ENCODE assay signal across 27 cellular contexts in genomic region chr13:100645382-100645781, GRCh38. TPM values are rescaled to one million over a fixed set of nuclear protein-coding genes. Genes with fewer than 3 reads are reported as not detected.
DNase-seq lines count a peak whose midpoint lies in the region; ATAC-seq and TF ChIP-seq lines count a peak whose summit lies in the region.
"Had no signal": no experiment of that assay in that cellular context is flagged by ENCODE, and none has a peak within 500 bp of the region (broad histone marks: within the 10 kb centered on the region; RNA-seq: fewer than 3 reads in every experiment).

No MANE protein-coding gene starts in this region.

- H3K27ac ChIP-seq in dorsolateral prefrontal cortex = peak overlapping the region in 39 of 59 donors; percentile 25 to 100 (median 81)
- no peak overlapping the region for H3K27ac ChIP-seq in PC-3 (ENCODE audit: low read length)
- H3K27ac ChIP-seq: hepatocyte, left ventricle myocardium inferior, sigmoid colon, suprapubic skin, uterus had no signal

- BruUV-seq in PC-3 (replicated peaks; lab: Mats Ljungman, UMichigan) = no TSS peak

- no peaks in the 10 kb centered on the region for H4K20me1 ChIP-seq in PC-3 (ENCODE audit: low read length)

- no peaks in the 10 kb centered on the region for H3K79me2 ChIP-seq in PC-3 (ENCODE audit: low read length)
- H3K79me2 ChIP-seq: hepatocyte had no signal

- H3K27me3 ChIP-seq in dorsolateral prefrontal cortex = no peaks in the 10 kb centered on the region
- H3K27me3 ChIP-seq in PC-3 (ENCODE audit: low read length) = no peaks in the 10 kb centered on the region
- H3K27me3 ChIP-seq: BE2C, hepatocyte, sigmoid colon, suprapubic skin, uterus had no signal

- intact Hi-C loops in dorsolateral prefrontal cortex (cut with DNase I) (loop anchor here in 1 of 2 donors (5.0 kb wide), 1 partner anchor 77 kb away; no protein-coding TSS in a partner anchor), PC-3 (cut with micrococcal nuclease) (loop anchor here (5.0 kb wide), 1 partner anchor 457 kb away; no protein-coding TSS in a partner anchor)

- no peak overlapping the region for H3K4me2 ChIP-seq in PC-3 (ENCODE audit: low read length)
- H3K4me2 ChIP-seq: hepatocyte had no signal

- no peaks in the 10 kb centered on the region for H3F3A ChIP-seq in PC-3 (ENCODE audit: low read length, unreplicated experiment)

- DNase-seq in COLO668 (lab: John Stamatoyannopoulos, UW; ENCODE audit: unreplicated experiment) (peak; percentile 96), NCI-H1105 treated with DMSO at 0.1 percent for 48 hours (lab: John Stamatoyannopoulos, UW) (peak; percentile 78), NCI-H2107 treated with DMSO at 0.1 percent for 48 hours (lab: John Stamatoyannopoulos, UW; ENCODE audit: unreplicated experiment) (peak; percentile 90), dorsolateral prefrontal cortex (no peak), PC-3 (no peak), midbrain (lab: John Stamatoyannopoulos, UW) (no peak), HEK293T (ENCODE audit: extremely low spot score) (no peak)
- DNase-seq: activated CD4-positive, CD25-positive, alpha-beta regulatory T cell; activated CD8-positive, alpha-beta T cell treated with anti-CD3 and anti-CD28 coated beads, Interleukin-2, amount 10 ng/mL, durations not matched to agents 7 days and 5 days; activated naive CD4-positive, alpha-beta T cell treated with anti-CD3 and anti-CD28 coated beads for 36 hours; BE2C; Caco-2; EL; erythroblast; foreskin fibroblast; immature natural killer cell; left ventricle myocardium inferior; NCI-H82; OCI-M1; sigmoid colon; T1000; uterus had no signal

- H3K9ac ChIP-seq in PC-3 (ENCODE audit: low read length) = no peak overlapping the region

- H3K4me1 ChIP-seq in PC-3 (ENCODE audit: insufficient read depth, low read length) = no peaks in the 10 kb centered on the region
- H3K4me1 ChIP-seq: BE2C, Caco-2, left ventricle myocardium inferior, sigmoid colon, suprapubic skin, uterus had no signal

- CTCF ChIA-PET in PC-3 (lab: Charles Lee) (no interaction called here), HEK293T (lab: Yijun Ruan, JAX) (no interaction called here)

- no peak overlapping the region for H2AFZ ChIP-seq in PC-3 (ENCODE audit: low read length)
- H2AFZ ChIP-seq: hepatocyte had no signal

- POLR2A ChIA-PET in PC-3 (lab: Charles Lee; ENCODE audit: unreplicated experiment) (no interaction called here), HEK293T (lab: Yijun Ruan, JAX) (no interaction called here)

- ATAC-seq in PC-3 (no peak), GM18861 (IDR thresholded peaks at IDR 0.05; ENCODE audit: unreplicated experiment) (no peak)
- ATAC-seq: activated CD8-positive, alpha-beta T cell treated with anti-CD3 and anti-CD28 coated beads, Interleukin-2, amount 10 ng/mL, durations not matched to agents 7 days and 5 days; natural killer cell treated with Interleukin-12 subunit alpha and Interleukin-12 subunit beta and Interleukin-15 and Interleukin-18, amount 100 ng/mL, for 72 hours; Right ventricle myocardium inferior had no signal

- no peak overlapping the region for H3K4me3 ChIP-seq in dorsolateral prefrontal cortex
- no peak overlapping the region for H3K4me3 ChIP-seq in PC-3 (ENCODE audit: low read length)
- H3K4me3 ChIP-seq: hepatocyte, left ventricle myocardium inferior, sigmoid colon, suprapubic skin, uterus had no signal

- no peaks in the 10 kb centered on the region for H3K36me3 ChIP-seq in PC-3 (ENCODE audit: low read depth, low read length)
- H3K36me3 ChIP-seq: uterus had no signal

- no peaks in the 10 kb centered on the region for H3K9me2 ChIP-seq in PC-3 (replicated peaks; ENCODE audit: low read length)

- H3K9me3 ChIP-seq in PC-3 (ENCODE audit: low read length) = no peaks in the 10 kb centered on the region
- H3K9me3 ChIP-seq: BE2C, Caco-2, left ventricle myocardium inferior, sigmoid colon, suprapubic skin, uterus had no signal

- TF ChIP-seq CTCF in dorsolateral prefrontal cortex (IDR thresholded peaks at IDR 0.05 in 54 of 56, conservative IDR thresholded peaks at IDR 0.05 in 2 of 56; ENCODE audit: low read depth in 1 of 56, partially characterized antibody in 56 of 56) = no peak
- TF ChIP-seq CTCF in PC-3 (conservative IDR thresholded peaks at IDR 0.05; ENCODE audit: low read depth, low read length) = no peak

TF ChIP-seq in HEK293T, 16 proteins besides CTCF, POLR2A, EP300 and RAD21:
- no peak for TF ChIP-seq SUZ12 (IDR thresholded peaks at IDR 0.05)
- TF ChIP-seq ELF4 (IDR thresholded peaks at IDR 0.05) = no peak
- no peak for TF ChIP-seq L3MBTL2 (conservative IDR thresholded peaks at IDR 0.05)
- no peak for TF ChIP-seq HDGF (IDR thresholded peaks at IDR 0.05; ENCODE audit: borderline replicate concordance)
- no peak for TF ChIP-seq CTBP1 (IDR thresholded peaks at IDR 0.05; ENCODE audit: borderline replicate concordance)
- TF ChIP-seq TARDBP (IDR thresholded peaks at IDR 0.05) = no peak

RNA-seq across cellular contexts. Expression of gene TMTC4, which starts 29.2 kb away (rescaled TPM):
- total RNA-seq in dorsolateral prefrontal cortex (100 to 1,000 TPM in 4 of 120 experiments, 10 to 100 TPM in 116; 15.7 to 223 (median 42.8) TPM), PC-3 (2014; rRNA removed) (6.3 and 15.1 TPM in 2 replicates)

RNA-seq across cellular contexts. Expression of gene GGACT, which starts 56.8 kb away (rescaled TPM):
- 10 to 100 TPM in 1 of 120 experiments, 1 to 10 TPM in 114, under 1 TPM in 5; 0.56 to 10.3 (median 2.8) TPM for total RNA-seq in dorsolateral prefrontal cortex
- total RNA-seq in PC-3 (2014; rRNA removed) = 0.40 and 0.77 TPM in 2 replicates

Comparison
In these comparisons a context has a peak if more than half of its experiments do, and no peak if none do; other contexts are left out.
1. DNase-seq: peak in COLO668 (single experiment), NCI-H1105 treated with DMSO at 0.1 percent for 48 hours (single experiment) and NCI-H2107 treated with DMSO at 0.1 percent for 48 hours (single experiment); none in dorsolateral prefrontal cortex (0 of 10), PC-3 (single experiment), midbrain (single experiment) and HEK293T (single experiment).